Comparison of ENCODE assay signal across 8 cellular contexts in the genomic region with DNA sequence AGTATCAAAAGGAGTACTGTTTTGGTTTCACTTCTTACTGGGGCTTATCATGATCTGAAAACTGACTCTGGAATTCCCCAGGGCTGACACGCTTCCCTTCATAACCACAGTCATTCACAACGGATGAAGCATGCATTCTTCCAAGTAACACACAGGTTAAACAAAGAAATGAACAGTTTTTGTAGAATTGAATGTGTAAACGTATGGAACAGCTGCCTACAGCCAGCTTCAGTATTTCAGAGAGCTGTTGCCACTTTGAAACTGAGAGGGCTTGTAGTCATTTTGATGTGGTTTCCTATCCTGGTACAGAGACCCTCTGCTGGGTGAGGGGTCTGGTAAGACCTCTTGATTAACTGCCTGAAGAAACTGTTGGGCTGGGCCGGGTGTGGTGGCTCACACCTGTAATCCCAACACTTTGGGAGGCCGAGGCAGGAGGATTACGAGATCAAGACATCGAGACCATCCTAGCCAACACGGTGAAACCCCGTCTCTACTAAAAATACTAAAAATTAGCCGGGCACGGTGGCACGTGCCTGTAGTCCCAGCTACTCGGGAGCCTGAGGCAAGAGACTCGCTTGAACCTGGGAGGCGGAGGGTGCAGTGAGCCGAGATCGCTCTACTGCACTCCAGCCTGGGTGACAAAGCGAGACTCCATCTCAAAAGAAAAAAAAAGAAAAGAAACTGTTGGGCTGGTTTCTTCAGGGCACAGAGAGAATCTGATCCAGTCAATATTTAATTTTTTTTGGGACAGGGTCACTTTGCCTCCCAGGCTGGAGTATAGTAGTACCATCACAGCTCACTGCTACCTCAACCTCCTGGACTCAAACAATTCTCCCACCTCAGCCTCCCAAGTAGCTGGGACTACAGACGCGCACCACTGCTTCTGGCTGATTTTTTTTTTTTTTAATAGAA. TPM values are rescaled to one million over a fixed set of nuclear protein-coding genes. Genes with fewer than 3 reads are reported as not detected.
DNase-seq lines count a peak whose midpoint lies in the region; ATAC-seq, FAIRE-seq and TF ChIP-seq lines count a peak whose summit lies in the region.

No MANE protein-coding gene starts in this region.

- TF ChIP-seq CTCF in gastrocnemius medialis (IDR thresholded peaks at IDR 0.05 in 4 of 5, conservative IDR thresholded peaks at IDR 0.05 in 1 of 5) (no peak), kidney (IDR thresholded peaks at IDR 0.05; ENCODE audit: borderline replicate concordance, extremely low read depth, insufficient read depth) (no peak)

- H3K9ac ChIP-seq in kidney (ENCODE audit: low read length in 2 of 2), result no peak overlapping the region

- H3K4me3 ChIP-seq in gastrocnemius medialis (no peak overlapping the region), kidney (ENCODE audit: low read length in 2 of 2) (peak overlapping the region in 1 of 2 donors; percentile 42)

- H3K4me1 ChIP-seq in gastrocnemius medialis (peaks cover 0 to 2% of the 10 kb centered on the region in 2 donors), kidney (ENCODE audit: control insufficient read depth in 1 of 2, insufficient read depth in 1 of 2, low read depth in 1 of 2, low read length in 2 of 2) (peaks cover 4 to 25% of the 10 kb centered on the region in 2 donors)

- no peak for TF ChIP-seq POLR2A in gastrocnemius medialis (IDR thresholded peaks at IDR 0.05)

- in situ Hi-C loops in gastrocnemius medialis (cut with MboI; ENCODE audit: low sequenced_read_pairs in 4 of 4), result no loop called here
- in situ Hi-C loops in G401 (cut with HindIII; ENCODE audit: low sequenced_read_pairs), result no loop called here

- peaks cover 27 to 33% (median 31%) of the 10 kb centered on the region in 3 donors for H3K27me3 ChIP-seq in gastrocnemius medialis

- H3K27ac ChIP-seq in gastrocnemius medialis (no peak overlapping the region), kidney (ENCODE audit: low read depth in 2 of 2, low read length in 2 of 2) (peak overlapping the region in 1 of 2 donors; percentile 65)

- peak; percentile 86 for DNase-seq in HT-29 (ENCODE audit: low spot score)
- DNase-seq in fibroblast of gingiva (ENCODE audit: low read depth), result peak; percentile 51
- DNase-seq in stimulated activated CD4-positive, alpha-beta T cell treated with anti-CD3 and anti-CD28 coated beads, Interleukin-2, amount 100 ng/mL, for 24 hours, result peak; percentile 44 to 59
- no peak for DNase-seq in gastrocnemius medialis
- no peak for DNase-seq in G401 (ENCODE audit: low spot score)
- no peak for DNase-seq in kidney

- H3K9me3 ChIP-seq in gastrocnemius medialis (no peaks in the 10 kb centered on the region), kidney (ENCODE audit: control insufficient read depth in 1 of 2, low read length in 2 of 2) (no peaks in the 10 kb centered on the region)

- H3K36me3 ChIP-seq in gastrocnemius medialis (no peaks in the 10 kb centered on the region), kidney (ENCODE audit: control insufficient read depth in 1 of 2, insufficient read depth in 2 of 2, low read length in 2 of 2) (no peaks in the 10 kb centered on the region)

- no peak for FAIRE-seq in kidney (lab: Jason Lieb, UNC)

- peak; percentile 46 for ATAC-seq in GM18502 (IDR thresholded peaks at IDR 0.05; ENCODE audit: poor library complexity, unreplicated experiment)
- peak; percentile 57 to 58 for ATAC-seq in activated CD4-positive, CD25-positive, alpha-beta regulatory T cell treated with anti-CD3 and anti-CD28 coated beads, Interleukin-2, amount 50 U/mL, for 24 hours
- no peak for ATAC-seq in gastrocnemius medialis

- intact Hi-C loops in gastrocnemius medialis (cut with DNase I; ENCODE audit: low total_unique reads) (no loop called here), kidney (cut with DNase I) (no loop called here)

RNA-seq across cellular contexts. Expression of gene NFE2L3, which starts 4.7 kb away (rescaled TPM):
- total RNA-seq in HT-29 (2014; rRNA removed; shearing (Covaris generic)), result 43.7 and 45.3 TPM in 2 replicates
- total RNA-seq in gastrocnemius medialis (1 to 10 TPM; 1.1 to 6.2 (median 1.7) TPM), kidney (12.5 TPM)
- 211 and 236 TPM in 2 replicates for total RNA-seq in G401 (2014; rRNA removed; shearing (Covaris generic))
- polyA plus RNA-seq in kidney (ENCODE audit: insufficient read depth, low read depth, low replicate concordance), result 5.2 TPM

RNA-seq across cellular contexts. Expression of gene HNRNPA2B1, which starts 43.8 kb away (rescaled TPM):
- total RNA-seq in HT-29 (2014; rRNA removed; shearing (Covaris generic)), result 237 and 272 TPM in 2 replicates
- total RNA-seq in gastrocnemius medialis (100 to 1,000 TPM; 155 to 242 (median 166) TPM), kidney (433 TPM)
- total RNA-seq in G401 (2014; rRNA removed; shearing (Covaris generic)), result 256 and 358 TPM in 2 replicates
- polyA plus RNA-seq in kidney (ENCODE audit: insufficient read depth, low read depth, low replicate concordance), result 397 TPM

RNA-seq across cellular contexts. Expression of gene CBX3, which starts 44.8 kb away (rescaled TPM):
- 154 and 163 TPM in 2 replicates for total RNA-seq in HT-29 (2014; rRNA removed; shearing (Covaris generic))
- 10 to 100 TPM; 42.0 to 60.1 (median 48.8) TPM for total RNA-seq in gastrocnemius medialis
- total RNA-seq in G401 (2014; rRNA removed; shearing (Covaris generic)), result 344 and 437 TPM in 2 replicates
- 120 TPM for total RNA-seq in kidney
- polyA plus RNA-seq in kidney (ENCODE audit: insufficient read depth, low read depth, low replicate concordance), result 92.4 TPM

Comparison
In these comparisons a context has a peak if more than half of its experiments do, and no peak if none do; other contexts are left out.
1. ATAC-seq: peak in GM18502 (single experiment) and activated CD4-positive, CD25-positive, alpha-beta regulatory T cell treated with anti-CD3 and anti-CD28 coated beads, Interleukin-2, amount 50 U/mL, for 24 hours (2 of 2); none in gastrocnemius medialis (0 of 2).
2. DNase-seq: peak in HT-29 (single experiment), fibroblast of gingiva (single experiment) and stimulated activated CD4-positive, alpha-beta T cell treated with anti-CD3 and anti-CD28 coated beads, Interleukin-2, amount 100 ng/mL, for 24 hours (2 of 2); none in gastrocnemius medialis (0 of 2), G401 (single experiment) and kidney (single experiment).